In the genomic region with DNA sequence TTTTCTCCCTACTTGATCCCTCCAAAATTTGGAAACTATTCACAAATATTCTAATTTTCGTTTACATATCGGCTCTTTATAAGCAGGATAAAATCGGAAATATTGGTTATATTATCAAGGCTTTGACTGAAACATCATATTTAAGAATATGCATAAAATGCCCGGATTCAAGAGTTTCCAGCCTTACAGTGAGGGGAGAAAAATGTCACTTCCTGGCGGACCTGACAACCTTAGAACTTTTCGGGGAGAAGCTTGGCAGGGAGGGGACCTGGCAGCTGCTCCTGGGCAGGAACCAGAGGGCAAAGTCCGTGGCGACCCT, we compare ENCODE assay signal across 1 cellular context.
TF ChIP-seq lines count a peak whose summit lies in the region.

No MANE protein-coding gene starts in this region.

TF ChIP-seq in K562, 482 proteins besides CTCF, POLR2A, EP300 and RAD21 (continued from another document):
- TF ChIP-seq U2AF2 (optimal IDR thresholded peaks at IDR 0.05; ENCODE audit: low read depth, low read length): no peak
